Comparison of ENCODE assay signal across 20 cellular contexts in the genomic region with DNA sequence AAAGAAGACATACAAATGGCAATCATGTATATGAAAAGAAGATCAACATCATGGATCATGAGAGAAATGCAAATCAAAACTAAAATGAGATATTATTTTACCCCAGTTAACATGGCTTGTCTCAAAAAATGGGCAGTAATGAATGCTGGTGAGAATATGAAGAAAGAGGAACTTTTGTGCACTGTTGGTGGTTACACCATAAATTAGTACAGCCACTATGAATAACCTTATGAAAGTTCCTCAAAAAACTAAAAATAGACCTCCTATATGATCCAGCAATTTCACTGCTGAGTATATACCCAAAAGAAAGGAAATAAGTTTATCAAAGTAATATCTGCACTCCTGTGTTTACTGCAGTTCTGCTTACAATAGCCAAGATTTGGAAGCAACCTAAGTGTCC.
"Had no signal": no experiment of that assay in that cellular context is flagged by ENCODE, and none has a peak within 500 bp of the region (broad histone marks: within the 10 kb centered on the region; RNA-seq: fewer than 3 reads in every experiment).

No MANE protein-coding gene starts in this region.

- H3K4me1 Mint-ChIP-seq: nephron progenitor cell; stimulated activated naive B cell treated with anti-CD40 and anti-IgM and Interleukin-4, amounts not matched to agents 10 μg/mL and 1 μg/mL and 100 μg/mL, for 72 hours had no signal

- H3K9me3 Mint-ChIP-seq: activated CD8-positive, alpha-beta T cell treated with anti-CD3 and anti-CD28 coated beads for 36 hours had no signal

- DNase-seq: activated CD4-positive, alpha-beta T cell treated with anti-CD3 and anti-CD28 coated beads for 4 hours; activated CD8-positive, alpha-beta T cell treated with anti-CD3 and anti-CD28 coated beads for 36 hours; activated effector memory CD4-positive, alpha-beta T cell treated with Interleukin-2 at 50 U/mL for 16 hours; activated naive CD4-positive, alpha-beta T cell treated with anti-CD3 and anti-CD28 coated beads, Interleukin-2, amount 50 U/mL, for 16 hours; activated T-cell treated with anti-CD3 and anti-CD28 coated beads, Interleukin-2, amount 50 U/mL, for 4 hours; effector memory CD8-positive, alpha-beta T cell; foreskin melanocyte; head of caudate nucleus; kidney glomerular epithelial cell; nephron progenitor cell; stimulated activated CD4-positive, alpha-beta T cell treated with anti-CD3 and anti-CD28 coated beads, Interleukin-15, amount 100 ng/mL, for 24 hours; stimulated activated CD4-positive, alpha-beta T cell treated with anti-CD3 and anti-CD28 coated beads, Interleukin-4, amount 100 ng/mL, for 1 hour; stimulated activated naive B cell treated with anti-CD40 and anti-IgM and Interleukin-4, amounts not matched to agents 10 μg/mL and 1 μg/mL and 100 μg/mL, for 72 hours; T1000; tibial artery had no signal

- H3K36me3 Mint-ChIP-seq: stimulated activated naive B cell treated with anti-CD40 and anti-IgM and Interleukin-4, amounts not matched to agents 10 μg/mL and 1 μg/mL and 100 μg/mL, for 72 hours had no signal

- H3K27me3 ChIP-seq: right atrium auricular region, tibial artery had no signal

- H3K4me3 ChIP-seq: right atrium auricular region, skin epidermis, tibial artery had no signal

- H3K9me3 ChIP-seq: tibial artery had no signal

- H3K36me3 ChIP-seq: right atrium auricular region, tibial artery had no signal

- ATAC-seq: activated CD8-positive, alpha-beta T cell treated with anti-CD3 and anti-CD28 coated beads for 36 hours; activated T-cell treated with anti-CD3 and anti-CD28 coated beads, Interleukin-2, amount 50 U/mL, for 4 hours; effector memory CD8-positive, alpha-beta T cell; stimulated activated naive B cell treated with anti-CD40 and anti-IgM and Interleukin-4, amounts not matched to agents 10 μg/mL and 1 μg/mL and 100 μg/mL, for 72 hours; WTC11 had no signal

- H3K4me1 ChIP-seq: right atrium auricular region, tibial artery had no signal

- H3K27ac ChIP-seq: right atrium auricular region, skin epidermis, tibial artery had no signal

- H3K4me3 Mint-ChIP-seq: activated CD8-positive, alpha-beta T cell treated with anti-CD3 and anti-CD28 coated beads for 36 hours; activated T-cell treated with anti-CD3 and anti-CD28 coated beads, Interleukin-2, amount 50 U/mL, for 4 hours; dendritic cell treated with granulocyte-macrophage colony-stimulating factor and Interleukin-4, amounts not matched to agents 40 ng/mL and 50 ng/mL, for 4 days; effector memory CD8-positive, alpha-beta T cell; nephron progenitor cell; stimulated activated naive B cell treated with anti-CD40 and anti-IgM and Interleukin-4, amounts not matched to agents 10 μg/mL and 1 μg/mL and 100 μg/mL, for 72 hours; WTC11 had no signal

- H3K27ac Mint-ChIP-seq: activated CD8-positive, alpha-beta T cell treated with anti-CD3 and anti-CD28 coated beads for 36 hours; dendritic cell treated with granulocyte-macrophage colony-stimulating factor and Interleukin-4, amounts not matched to agents 40 ng/mL and 50 ng/mL, for 4 days; effector memory CD8-positive, alpha-beta T cell; nephron progenitor cell; progenitor cell of endocrine pancreas; stimulated activated naive B cell treated with anti-CD40 and anti-IgM and Interleukin-4, amounts not matched to agents 10 μg/mL and 1 μg/mL and 100 μg/mL, for 72 hours; WTC11 had no signal

- H3K27me3 Mint-ChIP-seq: activated CD8-positive, alpha-beta T cell treated with anti-CD3 and anti-CD28 coated beads for 36 hours; dendritic cell treated with granulocyte-macrophage colony-stimulating factor and Interleukin-4, amounts not matched to agents 40 ng/mL and 50 ng/mL, for 4 days; effector memory CD8-positive, alpha-beta T cell; progenitor cell of endocrine pancreas; stimulated activated naive B cell treated with anti-CD40 and anti-IgM and Interleukin-4, amounts not matched to agents 10 μg/mL and 1 μg/mL and 100 μg/mL, for 72 hours had no signal
